15 cellular contexts compared by ENCODE assay signal in the genomic region with DNA sequence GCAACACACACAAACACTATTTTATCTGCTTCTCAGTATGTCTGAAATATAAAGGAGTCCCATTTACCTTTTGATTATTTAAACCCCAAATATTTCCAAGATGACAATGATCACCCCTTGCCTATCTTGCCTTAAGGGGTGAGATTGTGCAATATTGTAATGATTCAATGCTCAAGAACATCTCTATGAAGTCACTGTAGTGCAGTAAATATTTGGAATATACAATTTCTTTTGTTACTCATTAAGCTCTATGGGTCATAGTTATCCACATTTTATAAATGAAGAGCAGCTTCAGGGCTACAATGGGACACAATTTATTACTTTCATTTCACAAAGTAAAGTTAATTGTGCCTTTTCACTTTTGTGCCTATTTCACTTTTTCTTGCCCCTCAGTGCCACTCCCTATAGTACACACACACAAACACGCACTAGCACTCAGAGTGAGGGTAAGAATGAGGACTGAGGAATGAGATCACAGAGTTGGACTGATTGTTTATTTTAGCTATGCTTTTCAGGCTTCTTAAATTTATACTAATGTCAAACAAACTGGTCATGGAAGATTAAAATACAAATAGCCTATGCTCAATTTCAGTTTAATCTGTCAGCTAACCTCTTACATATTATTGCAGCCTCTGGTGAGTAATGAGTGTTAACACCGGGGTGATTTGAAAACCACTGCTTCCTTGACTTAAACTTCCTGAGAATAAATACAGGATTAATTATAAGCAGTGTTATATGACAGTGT.
DNase-seq lines count a peak whose midpoint lies in the region; TF ChIP-seq lines count a peak whose summit lies in the region.
"Had no signal": no experiment of that assay in that cellular context is flagged by ENCODE, and none has a peak within 500 bp of the region (broad histone marks: within the 10 kb centered on the region; RNA-seq: fewer than 3 reads in every experiment).

No MANE protein-coding gene starts in this region.

- in situ Hi-C loops in ACHN (cut with HindIII; ENCODE audit: low pct_ligation_motif_present, low pct_unique_long_range_greater_than_20kb, low sequenced_read_pairs), result no loop called here

- H3K27me3 ChIP-seq in effector memory CD4-positive, alpha-beta T cell (replicated peaks; ENCODE audit: control insufficient read depth, insufficient read depth, low read length, poor library complexity, severe bottlenecking), result no peaks in the 10 kb centered on the region
- H3K27me3 ChIP-seq: adrenal gland, dorsolateral prefrontal cortex, vagina had no signal

- H3K27ac ChIP-seq in effector memory CD4-positive, alpha-beta T cell (ENCODE audit: insufficient read depth, low read length, poor library complexity, severe bottlenecking), result no peak overlapping the region
- H3K27ac ChIP-seq: adrenal gland, dorsolateral prefrontal cortex, vagina had no signal

- TF ChIP-seq CTCF in fibroblast of villous mesenchyme (IDR thresholded peaks at IDR 0.05; ENCODE audit: insufficient read depth, low read depth, low read length), result no peak

- H3K4me3 ChIP-seq in fibroblast of villous mesenchyme (ENCODE audit: low read depth, low read length), result no peak overlapping the region
- no peak overlapping the region for H3K4me3 ChIP-seq in effector memory CD4-positive, alpha-beta T cell (ENCODE audit: insufficient read depth, low read depth, low read length, poor library complexity, severe bottlenecking)
- H3K4me3 ChIP-seq: adrenal gland, dorsolateral prefrontal cortex, GM12878, vagina had no signal

- DNase-seq in ACHN (peak; percentile 42), HEK293T (ENCODE audit: extremely low spot score) (peak; percentile 8), UCSD-AML1 (lab: John Stamatoyannopoulos, UW; ENCODE audit: unreplicated experiment) (peak; percentile 5), fibroblast of villous mesenchyme (ENCODE audit: low read depth) (peak; percentile 30), cerebellum (ENCODE audit: low spot score) (no peak), NCI-H2029 treated with DMSO at 0.1 percent for 48 hours (lab: John Stamatoyannopoulos, UW) (no peak), NCI-H146 treated with DMSO at 0.1 percent for 48 hours (lab: John Stamatoyannopoulos, UW; ENCODE audit: unreplicated experiment) (no peak)
- no peak for DNase-seq in effector memory CD4-positive, alpha-beta T cell
- DNase-seq: activated CD4-positive, alpha-beta T cell treated with anti-CD3 and anti-CD28 coated beads for 1 hour; activated T-cell treated with anti-CD3 and anti-CD28 coated beads for 4 hours; adrenal gland; DMS79 treated with DMSO at 0.1 percent for 48 hours; dorsolateral prefrontal cortex had no signal

- H3K4me1 ChIP-seq in effector memory CD4-positive, alpha-beta T cell (ENCODE audit: control insufficient read depth, insufficient read depth, low read length, poor library complexity, severe bottlenecking), result no peaks in the 10 kb centered on the region
- H3K4me1 ChIP-seq: adrenal gland, vagina had no signal

- POLR2A ChIA-PET in HEK293T (lab: Yijun Ruan, JAX), result no interaction called here

- no peaks in the 10 kb centered on the region for H3K9me3 ChIP-seq in effector memory CD4-positive, alpha-beta T cell (ENCODE audit: control insufficient read depth, low read length)
- H3K9me3 ChIP-seq: vagina had no signal

- no peaks in the 10 kb centered on the region for H3K36me3 ChIP-seq in effector memory CD4-positive, alpha-beta T cell (ENCODE audit: control insufficient read depth, insufficient read depth, low read length)
- H3K36me3 ChIP-seq: adrenal gland, vagina had no signal

- CTCF ChIA-PET in HEK293T (lab: Yijun Ruan, JAX), result no interaction called here

TF ChIP-seq in HEK293T, 16 proteins besides CTCF, POLR2A, EP300 and RAD21:
- TF ChIP-seq LEF1 (IDR thresholded peaks at IDR 0.05; ENCODE audit: borderline replicate concordance), result 0 out of 2 replicates have a peak, but pooled peaks have one; percentile 19
- TF ChIP-seq FOXM1 (IDR thresholded peaks at IDR 0.05; ENCODE audit: borderline replicate concordance), result no peak
- peak; percentile 42; the same call in 1 of the 2 replicates for TF ChIP-seq CTBP1 (IDR thresholded peaks at IDR 0.05; ENCODE audit: borderline replicate concordance)
- TF ChIP-seq, protein P1, sequence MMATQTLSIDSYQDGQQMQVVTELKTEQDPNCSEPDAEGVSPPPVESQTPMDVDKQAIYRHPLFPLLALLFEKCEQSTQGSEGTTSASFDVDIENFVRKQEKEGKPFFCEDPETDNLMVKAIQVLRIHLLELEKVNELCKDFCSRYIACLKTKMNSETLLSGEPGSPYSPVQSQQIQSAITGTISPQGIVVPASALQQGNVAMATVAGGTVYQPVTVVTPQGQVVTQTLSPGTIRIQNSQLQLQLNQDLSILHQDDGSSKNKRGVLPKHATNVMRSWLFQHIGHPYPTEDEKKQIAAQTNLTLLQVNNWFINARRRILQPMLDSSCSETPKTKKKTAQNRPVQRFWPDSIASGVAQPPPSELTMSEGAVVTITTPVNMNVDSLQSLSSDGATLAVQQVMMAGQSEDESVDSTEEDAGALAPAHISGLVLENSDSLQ (IDR thresholded peaks at IDR 0.05), result peak; percentile 57

Comparison
In these comparisons a context has a peak if more than half of its experiments do, and no peak if none do; other contexts are left out.
1. DNase-seq: peak in ACHN (single experiment), HEK293T (single experiment), UCSD-AML1 (single experiment) and fibroblast of villous mesenchyme (single experiment); none in cerebellum (single experiment), effector memory CD4-positive, alpha-beta T cell (0 of 3), NCI-H2029 treated with DMSO at 0.1 percent for 48 hours (single experiment) and NCI-H146 treated with DMSO at 0.1 percent for 48 hours (single experiment).